Comparison of ENCODE assay signal across 29 cellular contexts in the genomic region with DNA sequence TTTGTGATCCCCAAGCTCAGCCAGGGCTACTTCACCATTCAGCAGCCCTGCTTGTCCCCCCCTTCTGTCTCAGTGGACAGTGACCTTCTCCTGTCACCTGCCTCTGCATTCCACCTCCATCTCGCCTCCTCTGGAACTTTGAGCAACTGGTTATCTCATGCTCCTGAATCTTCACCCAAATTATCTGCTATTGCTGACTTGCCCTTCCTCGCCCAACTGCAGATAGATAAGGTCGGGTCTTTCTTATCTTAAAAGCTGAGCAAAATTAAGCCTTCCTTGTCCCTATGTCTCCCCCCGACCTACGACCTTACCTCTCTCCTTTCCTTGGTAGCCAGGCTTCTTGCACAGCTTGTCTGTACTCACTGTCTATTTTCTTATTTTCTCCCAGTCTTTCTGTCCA. TPM values are rescaled to one million over a fixed set of nuclear protein-coding genes. Genes with fewer than 3 reads are reported as not detected.
"Had no signal": no experiment of that assay in that cellular context is flagged by ENCODE, and none has a peak within 500 bp of the region (broad histone marks: within the 10 kb centered on the region; RNA-seq: fewer than 3 reads in every experiment).

No MANE protein-coding gene starts in this region.

- H3K4me1 ChIP-seq: neural progenitor cell had no signal

- H2AFZ ChIP-seq: neural progenitor cell had no signal

- ATAC-seq: esophagus mucosa, heart left ventricle, natural killer cell, right cardiac atrium had no signal

- H3K4me2 ChIP-seq: neural progenitor cell had no signal

- H3K36me3 ChIP-seq: neural progenitor cell, ovary, thoracic aorta, transverse colon had no signal

- H3K4me1 Mint-ChIP-seq: natural killer cell had no signal

- H3K9ac ChIP-seq: neural progenitor cell had no signal

- H3K36me3 Mint-ChIP-seq: mesothelial cell of epicardium, natural killer cell had no signal

- H3K27ac ChIP-seq: dorsolateral prefrontal cortex, heart left ventricle, neural progenitor cell, ovary, stomach, thoracic aorta, transverse colon had no signal

- DNase-seq: cortex of kidney; dorsolateral prefrontal cortex; effector CD8-positive, alpha-beta T cell; heart left ventricle; hypothalamus; natural killer cell; nucleus accumbens; ovary; right cardiac atrium; small intestine; stimulated activated CD4-positive, alpha-beta T cell treated with anti-CD3 and anti-CD28 coated beads, Interleukin-12 subunit alpha, Interleukin-12 subunit beta, amount 100 ng/mL, for 4 hours; stimulated activated naive CD4-positive, alpha-beta T cell; stomach; substantia nigra; transverse colon had no signal

- H3K27ac Mint-ChIP-seq: mesothelial cell of epicardium, natural killer cell, neural progenitor cell had no signal

- H3K9me3 Mint-ChIP-seq: mesothelial cell of epicardium, natural killer cell, neural progenitor cell had no signal

- H3K27me3 ChIP-seq: dorsolateral prefrontal cortex, heart left ventricle, neural progenitor cell, ovary, stomach, transverse colon had no signal

- FAIRE-seq: frontal cortex, islet of Langerhans, small intestine had no signal

- H3K4me3 Mint-ChIP-seq: mesothelial cell of epicardium, natural killer cell, neural progenitor cell had no signal

- H3K9me3 ChIP-seq: heart left ventricle, ovary, stomach, thoracic aorta, transverse colon had no signal

- H3K4me3 ChIP-seq: dorsolateral prefrontal cortex, heart left ventricle, neural progenitor cell, ovary, stomach, thoracic aorta, transverse colon had no signal

RNA-seq across cellular contexts. Expression of a gene that starts 25.2 kb away (rescaled TPM):
- total RNA-seq: dorsolateral prefrontal cortex, esophagus mucosa, fibroblast of lung, frontal cortex, glomerular endothelial cell, heart left ventricle, liver, lung microvascular endothelial cell, mesothelial cell of epicardium, mucosa of gallbladder, myocyte, natural killer cell, ovary, posterior vena cava, right cardiac atrium, stomach, thoracic aorta, transverse colon, urinary bladder had no signal
- polyA plus RNA-seq: fibroblast of lung, heart left ventricle, ovary, right cardiac atrium, small intestine, stomach, urinary bladder had no signal
